ENCODE assay signal across 14 cellular contexts in genomic region chr10:29807407-29807806, GRCh38.
DNase-seq lines count a peak whose midpoint lies in the region; ATAC-seq, FAIRE-seq and TF ChIP-seq lines count a peak whose summit lies in the region.
"Had no signal": no experiment of that assay in that cellular context is flagged by ENCODE, and none has a peak within 500 bp of the region (broad histone marks: within the 10 kb centered on the region; RNA-seq: fewer than 3 reads in every experiment).

No MANE protein-coding gene starts in this region.

- DNase-seq in BJ (ENCODE audit: low read depth) (peak; percentile 66), PC-9 (peak; percentile 68 to 97), pulmonary artery endothelial cell (ENCODE audit: low read depth, low spot score) (peak; percentile 63), kidney (no peak), ureter (ENCODE audit: low spot score) (no peak), NCI-H446 treated with DMSO at 0.1 percent for 48 hours (lab: John Stamatoyannopoulos, UW) (no peak), NCI-H82 treated with DMSO at 0.1 percent for 48 hours (lab: John Stamatoyannopoulos, UW; ENCODE audit: unreplicated experiment) (no peak)
- DNase-seq: activated effector memory CD4-positive, alpha-beta T cell treated with Interleukin-2 at 50 U/mL for 16 hours; CD8-positive, alpha-beta T cell; midbrain; retina; thyroid gland had no signal

- H3K79me2 ChIP-seq in PC-9 (ENCODE audit: low read depth) = peaks cover 7% of the 10 kb centered on the region; the same call in 1 of the 2 replicates

- H3K36me3 ChIP-seq in BJ (ENCODE audit: control insufficient read depth, insufficient read depth, low read length) = no peaks in the 10 kb centered on the region
- no peaks in the 10 kb centered on the region for H3K36me3 ChIP-seq in PC-9 (ENCODE audit: low read depth)
- H3K36me3 ChIP-seq in kidney (ENCODE audit: control insufficient read depth in 1 of 2, insufficient read depth in 2 of 2, low read length in 2 of 2) = no peaks in the 10 kb centered on the region
- H3K36me3 ChIP-seq: thyroid gland had no signal

- POLR2A ChIA-PET in BJ (lab: Charles Lee) = no interaction called here
- POLR2A ChIA-PET in PC-9 (lab: Charles Lee; ENCODE audit: unreplicated experiment) = interaction anchor here (0.6 kb wide), 1 partner anchor 119 kb away, joined by 3 read pairs; no protein-coding TSS in a partner anchor

- peak; percentile 83 for ATAC-seq in esophagus mucosa
- ATAC-seq: CD8-positive, alpha-beta T cell had no signal

- CTCF ChIA-PET in BJ (lab: Yijun Ruan, JAX) (no interaction called here), PC-9 (lab: Charles Lee) (no interaction called here)

- no peak overlapping the region for H3K4me3 ChIP-seq in BJ (ENCODE audit: low read depth, low read length)
- no peak overlapping the region for H3K4me3 ChIP-seq in PC-9
- no peak overlapping the region for H3K4me3 ChIP-seq in kidney (ENCODE audit: low read length in 2 of 2)
- H3K4me3 ChIP-seq: SK-N-MC, thyroid gland had no signal

- H3K4me1 ChIP-seq in PC-9 (replicated peaks; ENCODE audit: insufficient read depth) (peaks cover 90% of the 10 kb centered on the region), kidney (ENCODE audit: control insufficient read depth in 1 of 2, insufficient read depth in 1 of 2, low read depth in 1 of 2, low read length in 2 of 2) (peaks cover 14 to 15% of the 10 kb centered on the region in 2 donors)

- no peaks in the 10 kb centered on the region for H3K9me3 ChIP-seq in PC-9 (ENCODE audit: insufficient read depth, low read depth)
- H3K9me3 ChIP-seq in kidney (ENCODE audit: control insufficient read depth in 1 of 2, low read length in 2 of 2) = no peaks in the 10 kb centered on the region
- H3K9me3 ChIP-seq: thyroid gland had no signal

- H3K27me3 ChIP-seq in BJ (ENCODE audit: control insufficient read depth, insufficient read depth, low read length) = no peaks in the 10 kb centered on the region; the same call in 1 of the 2 replicates
- no peaks in the 10 kb centered on the region for H3K27me3 ChIP-seq in PC-9 (ENCODE audit: insufficient read depth, low read depth)
- H3K27me3 ChIP-seq: thyroid gland had no signal

- BruUV-seq in PC-9 (replicated peaks; lab: Mats Ljungman, UMichigan) = no TSS peak

- H2AFZ ChIP-seq in PC-9 = no peak overlapping the region

- no peak for TF ChIP-seq CTCF in BJ (IDR thresholded peaks at IDR 0.05; ENCODE audit: insufficient read depth, low read depth, low read length)
- no peak for TF ChIP-seq CTCF in PC-9 (conservative IDR thresholded peaks at IDR 0.05)
- TF ChIP-seq CTCF in kidney (IDR thresholded peaks at IDR 0.05; ENCODE audit: borderline replicate concordance, extremely low read depth, insufficient read depth) = no peak

- H3K9ac ChIP-seq in kidney (ENCODE audit: low read length in 2 of 2) = no peak overlapping the region

- H3K27ac ChIP-seq in PC-9 = peak overlapping the region; percentile 100
- no peak overlapping the region for H3K27ac ChIP-seq in kidney (ENCODE audit: low read depth in 2 of 2, low read length in 2 of 2)
- H3K27ac ChIP-seq: SK-N-MC had no signal

- no peak for FAIRE-seq in kidney (lab: Jason Lieb, UNC)

- peaks cover 73% of the 10 kb centered on the region for H3F3A ChIP-seq in PC-9 (ENCODE audit: insufficient read depth, low read depth)

- H3K9me2 ChIP-seq in PC-9 (ENCODE audit: insufficient read depth) = no peaks in the 10 kb centered on the region

- intact Hi-C loops in PC-9 (cut with micrococcal nuclease; ENCODE audit: unreplicated experiment) (loop anchor here (1.0 kb wide), 1 partner anchor 55 kb away; no protein-coding TSS in a partner anchor), kidney (cut with DNase I) (no loop called here)

- H4K20me1 ChIP-seq in PC-9 (ENCODE audit: insufficient read depth) = no peaks in the 10 kb centered on the region

- H3K4me2 ChIP-seq in PC-9 = peak overlapping the region; percentile 77

Comparison
In these comparisons a context has a peak if more than half of its experiments do, and no peak if none do; other contexts are left out.
1. DNase-seq: peak in BJ (single experiment), PC-9 (2 of 2) and pulmonary artery endothelial cell (single experiment); none in kidney (single experiment), ureter (single experiment), NCI-H446 treated with DMSO at 0.1 percent for 48 hours (single experiment) and NCI-H82 treated with DMSO at 0.1 percent for 48 hours (single experiment).